In the genomic region with DNA sequence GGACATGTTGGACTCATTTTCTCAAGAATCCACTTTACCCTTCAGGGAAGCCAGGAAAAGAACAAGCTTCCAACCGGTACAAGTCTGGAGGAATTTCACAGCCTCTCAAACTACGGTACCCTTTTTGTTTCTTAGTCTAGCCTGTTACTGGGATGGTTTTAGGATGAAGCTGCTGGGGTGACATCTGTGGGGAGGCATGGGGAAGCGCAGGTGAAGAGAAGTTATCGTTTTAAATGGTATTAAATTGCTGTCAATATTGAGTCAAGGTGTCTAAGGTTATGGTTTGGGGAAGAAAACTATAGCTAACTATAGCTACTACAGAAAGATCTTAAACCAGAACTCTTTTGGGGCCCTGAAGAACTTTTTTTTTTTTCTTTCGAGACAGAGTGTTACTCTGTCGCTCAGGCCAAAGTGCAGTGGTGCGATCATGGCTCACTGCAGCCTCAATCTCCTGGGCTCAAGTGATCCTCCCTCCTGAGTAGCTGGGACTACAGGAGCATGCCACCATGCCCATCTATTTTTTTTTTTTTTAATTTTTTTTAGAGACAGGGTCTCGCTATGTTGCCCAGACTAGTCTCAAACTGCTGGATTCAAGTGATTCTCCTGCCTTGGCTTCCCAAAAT, we compare ENCODE assay signal across 8 cellular contexts.
DNase-seq lines count a peak whose midpoint lies in the region; ATAC-seq, FAIRE-seq and TF ChIP-seq lines count a peak whose summit lies in the region.

No MANE protein-coding gene starts in this region.

- H3K79me2 ChIP-seq in trophoblast cell (ENCODE audit: control insufficient read depth, insufficient read depth, low read length, poor library complexity), result peaks cover 3% of the 10 kb centered on the region

- TF ChIP-seq CTCF in BJ (IDR thresholded peaks at IDR 0.05; ENCODE audit: insufficient read depth, low read depth, low read length), result 0 out of 2 replicates have a peak, but pooled peaks have one; percentile 18
- TF ChIP-seq CTCF in RWPE2 (IDR thresholded peaks at IDR 0.05; ENCODE audit: poor library complexity, severe bottlenecking), result peak; percentile 43
- no peak for TF ChIP-seq CTCF in fibroblast of pulmonary artery (IDR thresholded peaks at IDR 0.05; ENCODE audit: low read length, missing control alignments)

- FAIRE-seq in frontal cortex (lab: Jason Lieb, UNC), result no peak

- 0 out of 3 replicates have a peak, but pooled peaks have one; percentile 4 for ATAC-seq in RWPE2 (ENCODE audit: low read depth)
- no peak for ATAC-seq in GM19324 (IDR thresholded peaks at IDR 0.05; ENCODE audit: low FRiP score, unreplicated experiment)

- no peak overlapping the region for H3K4ac ChIP-seq in trophoblast cell (ENCODE audit: low read depth, low read length)

- CTCF ChIA-PET in BJ (lab: Yijun Ruan, JAX), result interaction anchor here (0.6 to 1.1 kb wide), 4 partner anchors 16 to 199 kb away, joined by 3 read pairs; no protein-coding TSS in a partner anchor

- peak overlapping the region; percentile 27 for H2BK12ac ChIP-seq in trophoblast cell (ENCODE audit: low read length)

- H3K18ac ChIP-seq in trophoblast cell (ENCODE audit: low read length), result no peak overlapping the region

- H3K23ac ChIP-seq in trophoblast cell (ENCODE audit: low read length), result no peak overlapping the region

- DNase-seq in BJ (ENCODE audit: low read depth) (no peak), RWPE2 (ENCODE audit: low spot score) (no peak), fibroblast of pulmonary artery (ENCODE audit: low read depth) (peak; percentile 31), trophoblast cell (no peak), frontal cortex (ENCODE audit: low spot score in 2 of 2) (no peak), DMS79 treated with DMSO at 0.1 percent for 48 hours (lab: John Stamatoyannopoulos, UW) (no peak)
- no peak for DNase-seq in activated effector memory CD4-positive, alpha-beta T cell treated with anti-CD3 and anti-CD28 coated beads, Interleukin-2, amount 50 U/mL, for 16 hours

- H2BK5ac ChIP-seq in trophoblast cell (ENCODE audit: low read depth, low read length, poor library complexity), result no peak overlapping the region

- H3K9me3 ChIP-seq in RWPE2 (ENCODE audit: severe bottlenecking) (no peaks in the 10 kb centered on the region), trophoblast cell (ENCODE audit: insufficient read depth, low read depth, low read length) (no peaks in the 10 kb centered on the region)

- peak overlapping the region; percentile 46 for H4K91ac ChIP-seq in trophoblast cell (ENCODE audit: low read depth, low read length)

- H3K79me1 ChIP-seq in trophoblast cell (ENCODE audit: low read length), result peaks cover 36% of the 10 kb centered on the region

- H3K4me2 ChIP-seq in trophoblast cell (ENCODE audit: low read length), result peak overlapping the region; percentile 48

- POLR2A ChIA-PET in BJ (lab: Charles Lee), result no interaction called here

- peaks cover 36% of the 10 kb centered on the region for H3K4me1 ChIP-seq in RWPE2 (ENCODE audit: insufficient read depth, poor library complexity, severe bottlenecking)
- peaks cover 30 to 41% of the 10 kb centered on the region in 2 experiments for H3K4me1 ChIP-seq in trophoblast cell (ENCODE audit: control insufficient read depth in 1 of 2, insufficient read depth in 2 of 2, low read length in 2 of 2)

- no peak overlapping the region for H3K9ac ChIP-seq in trophoblast cell (ENCODE audit: low read length)

- WGBS in trophoblast cell (ENCODE audit: extremely low coverage, insufficient coverage, insufficient read length), result 100% methylated on average over 1 of the region's 8 CpGs

- no peak overlapping the region for H4K8ac ChIP-seq in trophoblast cell (ENCODE audit: low read depth, low read length)

- no peak overlapping the region for H3K14ac ChIP-seq in trophoblast cell (ENCODE audit: low read length)

- H3K4me3 ChIP-seq in BJ (ENCODE audit: low read depth, low read length), result no peak overlapping the region
- H3K4me3 ChIP-seq in RWPE2 (ENCODE audit: severe bottlenecking), result no peak overlapping the region
- H3K4me3 ChIP-seq in fibroblast of pulmonary artery (replicated peaks; ENCODE audit: low read depth, low read length), result peak overlapping the region; percentile 39
- no peak overlapping the region for H3K4me3 ChIP-seq in trophoblast cell (ENCODE audit: low read depth, low read length)

- no peak overlapping the region for H2AFZ ChIP-seq in trophoblast cell (ENCODE audit: insufficient read depth, low read length, poor library complexity)

- no peak overlapping the region for H2AK5ac ChIP-seq in trophoblast cell (ENCODE audit: low read length)

- peak overlapping the region; percentile 98 for H3K27ac ChIP-seq in RWPE2 (ENCODE audit: poor library complexity, severe bottlenecking)
- H3K27ac ChIP-seq in trophoblast cell (ENCODE audit: low read depth, low read length), result peak overlapping the region; percentile 71

- H2BK120ac ChIP-seq in trophoblast cell (ENCODE audit: insufficient read depth, low read length, poor library complexity), result no peak overlapping the region

- no peak overlapping the region for H4K12ac ChIP-seq in trophoblast cell (ENCODE audit: low read depth, low read length)

- H3K27me3 ChIP-seq in BJ (ENCODE audit: control insufficient read depth, insufficient read depth, low read length) (no peaks in the 10 kb centered on the region), RWPE2 (ENCODE audit: insufficient read depth, poor library complexity, severe bottlenecking) (no peaks in the 10 kb centered on the region), trophoblast cell (ENCODE audit: insufficient read depth, low read length) (no peaks in the 10 kb centered on the region)

- H3K36me3 ChIP-seq in BJ (ENCODE audit: control insufficient read depth, insufficient read depth, low read length) (no peaks in the 10 kb centered on the region; the same call in 1 of the 2 replicates), RWPE2 (ENCODE audit: low read depth) (peaks cover 6% of the 10 kb centered on the region; the same call in 1 of the 2 replicates), trophoblast cell (ENCODE audit: control insufficient read depth in 1 of 2, insufficient read depth in 2 of 2, low read length in 2 of 2) (peaks cover 0 to 3% of the 10 kb centered on the region in 2 experiments)
